10 cellular contexts compared by ENCODE assay signal in the genomic region with DNA sequence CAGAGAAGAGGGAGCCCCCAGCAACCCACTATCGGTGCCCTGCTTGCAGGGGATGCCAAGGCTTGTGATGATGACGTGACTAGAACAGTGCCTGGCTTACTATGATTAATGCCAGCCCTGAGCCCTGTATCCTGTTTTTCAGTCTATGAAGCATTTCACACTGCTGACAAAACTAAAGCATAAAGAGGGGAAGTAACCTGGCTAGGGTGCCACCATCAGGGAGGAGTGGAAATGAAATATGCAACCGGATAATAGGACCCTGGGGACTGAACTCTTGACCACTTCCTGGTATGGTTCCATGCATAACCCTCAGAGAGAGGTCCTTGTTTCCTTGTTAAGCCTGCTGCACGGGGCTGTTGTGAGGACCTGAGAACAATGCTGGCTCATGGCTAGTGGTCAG. TPM values are rescaled to one million over a fixed set of nuclear protein-coding genes. Genes with fewer than 3 reads are reported as not detected.
DNase-seq lines count a peak whose midpoint lies in the region; ATAC-seq and TF ChIP-seq lines count a peak whose summit lies in the region.
"Had no signal": no experiment of that assay in that cellular context is flagged by ENCODE, and none has a peak within 500 bp of the region (broad histone marks: within the 10 kb centered on the region; RNA-seq: fewer than 3 reads in every experiment).

No MANE protein-coding gene starts in this region.

- H2AK5ac ChIP-seq in mesendoderm (ENCODE audit: low read length): no peak overlapping the region

- H3K9me3 ChIP-seq in vagina: no peaks in the 10 kb centered on the region

- H3K79me2 ChIP-seq in mesendoderm (ENCODE audit: control insufficient read depth, insufficient read depth, low read length): no peaks in the 10 kb centered on the region

- H4K8ac ChIP-seq in mesendoderm (ENCODE audit: low read depth, low read length): no peak overlapping the region

- H4K5ac ChIP-seq in mesendoderm (ENCODE audit: low read length): no peak overlapping the region

- no peak for TF ChIP-seq CTCF in vagina (IDR thresholded peaks at IDR 0.05)

- no peak for TF ChIP-seq POLR2A in vagina (IDR thresholded peaks at IDR 0.05)

- H3K4me3 ChIP-seq in vagina: no peak overlapping the region
- H3K4me3 ChIP-seq in mesendoderm (ENCODE audit: low read length): no peak overlapping the region

- H3K27me3 ChIP-seq in vagina: no peaks in the 10 kb centered on the region
- H3K27me3 ChIP-seq in mesendoderm (ENCODE audit: insufficient read depth, low read length, poor library complexity): no peaks in the 10 kb centered on the region

- intact Hi-C loops in vagina (cut with DNase I): no loop called here

- no peak overlapping the region for H3K4ac ChIP-seq in mesendoderm (ENCODE audit: low read depth, low read length)

- no peak overlapping the region for H2BK15ac ChIP-seq in mesendoderm (replicated peaks; ENCODE audit: low read depth)

- H2BK120ac ChIP-seq in mesendoderm (ENCODE audit: low read depth, low read length): no peak overlapping the region

- H3K4me2 ChIP-seq in mesendoderm (ENCODE audit: low read length): no peak overlapping the region

- no peak overlapping the region for H3K18ac ChIP-seq in mesendoderm (ENCODE audit: low read length)

- ATAC-seq in HG02884 (IDR thresholded peaks at IDR 0.05; ENCODE audit: unreplicated experiment): peak; percentile 77

- no peak overlapping the region for H3K23ac ChIP-seq in mesendoderm (ENCODE audit: low read length)

- H3K79me1 ChIP-seq in mesendoderm (ENCODE audit: low read length): no peaks in the 10 kb centered on the region

- H2BK5ac ChIP-seq in mesendoderm (ENCODE audit: low read length): no peak overlapping the region

- H3K9ac ChIP-seq in mesendoderm (ENCODE audit: low read length): no peak overlapping the region

- H3K4me1 ChIP-seq in vagina (no peaks in the 10 kb centered on the region), mesendoderm (ENCODE audit: control insufficient read depth, low read depth, low read length) (no peaks in the 10 kb centered on the region)

- H3K27ac ChIP-seq in vagina: no peak overlapping the region
- no peak overlapping the region for H3K27ac ChIP-seq in mesendoderm (ENCODE audit: low read depth, low read length)
- H3K27ac ChIP-seq: 22Rv1, VCaP had no signal

- H3K36me3 ChIP-seq in vagina (no peaks in the 10 kb centered on the region), mesendoderm (ENCODE audit: control insufficient read depth, insufficient read depth, low read length) (no peaks in the 10 kb centered on the region)

- H3K56ac ChIP-seq in mesendoderm (ENCODE audit: low read length): no peak overlapping the region

- no CpG with 5 or more reads among the region's 4 CpGs for WGBS in mesendoderm (ENCODE audit: extremely low coverage, insufficient coverage, low lambda C conversion rate)

- peak; percentile 15 for DNase-seq in DMS79 treated with DMSO at 0.1 percent for 48 hours (lab: John Stamatoyannopoulos, UW)
- DNase-seq in DMS79 (lab: John Stamatoyannopoulos, UW): no peak
- peak; percentile 2 for DNase-seq in NCI-H2107 treated with DMSO at 0.1 percent for 48 hours (lab: John Stamatoyannopoulos, UW; ENCODE audit: unreplicated experiment)
- DNase-seq in renal cortical epithelial cell (ENCODE audit: low read depth): peak; percentile 19
- no peak for DNase-seq in vagina (ENCODE audit: extremely low spot score in 2 of 2)
- no peak for DNase-seq in mesendoderm
- DNase-seq in NCI-H748 (lab: John Stamatoyannopoulos, UW; ENCODE audit: unreplicated experiment): no peak

RNA-seq across cellular contexts. Expression of gene MED28, which starts 50.3 kb away (rescaled TPM):
- total RNA-seq in renal cortical epithelial cell (8.9 and 11.7 TPM in 2 replicates), vagina (14.0 TPM)
- 28.4 TPM for polyA plus RNA-seq in mesendoderm (2013, experiment 1 of 2)
- 26.4 TPM for polyA plus RNA-seq in mesendoderm (2013, experiment 2 of 2)

Comparison
In these comparisons a context has a peak if more than half of its experiments do, and no peak if none do; other contexts are left out.
1. DNase-seq: peak in DMS79 treated with DMSO at 0.1 percent for 48 hours (single experiment), NCI-H2107 treated with DMSO at 0.1 percent for 48 hours (single experiment) and renal cortical epithelial cell (single experiment); none in DMS79 (single experiment), vagina (0 of 2), mesendoderm (single experiment) and NCI-H748 (single experiment).